In the genomic region with DNA sequence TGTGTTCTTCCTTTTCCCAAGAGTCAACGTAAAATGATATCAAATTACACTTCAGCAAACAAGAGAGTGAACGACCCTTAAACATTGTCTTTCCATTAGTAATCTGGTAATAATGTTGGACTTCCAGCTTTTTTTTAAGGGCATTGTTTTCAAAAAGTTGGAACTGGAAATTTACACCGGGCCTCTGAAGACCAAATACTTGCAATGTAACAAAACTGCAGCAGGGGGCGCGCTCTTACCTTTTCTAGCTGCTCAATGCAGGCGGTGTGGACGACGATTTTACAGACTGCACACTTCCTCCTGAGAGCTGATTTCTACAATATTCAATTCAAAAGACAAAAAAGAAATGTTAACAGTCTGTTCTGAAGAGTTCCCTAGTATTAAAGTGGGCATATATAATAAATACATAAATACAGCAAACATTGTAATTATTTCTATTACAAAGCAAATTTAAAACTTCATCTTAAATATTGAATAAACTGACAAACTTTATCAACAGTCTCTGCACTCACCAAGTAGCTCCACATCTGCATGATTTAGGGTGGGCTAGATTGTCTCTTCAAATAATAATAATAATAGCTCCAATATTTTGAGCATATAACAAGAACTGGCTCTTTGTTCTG, we compare ENCODE assay signal across 8 cellular contexts.
DNase-seq lines count a peak whose midpoint lies in the region; ATAC-seq, FAIRE-seq and TF ChIP-seq lines count a peak whose summit lies in the region.

No MANE protein-coding gene starts in this region.

- intact Hi-C loops in A673 (cut with micrococcal nuclease; ENCODE audit: unreplicated experiment) (loop anchor here (1.0 to 5.0 kb wide), 2 partner anchors 243 to 346 kb away; a partner anchor contains a TSS), kidney (cut with DNase I) (loop anchor here (5.0 kb wide), 1 partner anchor 241 kb away; no protein-coding TSS in a partner anchor)

- no TSS peak for BruUV-seq in A673 (replicated peaks; lab: Mats Ljungman, UMichigan)

- CTCF ChIA-PET in A673 (lab: Charles Lee): interaction anchor here (0.6 to 1.4 kb wide), 5 partner anchors 30 to 536 kb away, joined by 3 to 5 read pairs (median 5); no protein-coding TSS in a partner anchor

- POLR2A ChIA-PET in A673 (lab: Charles Lee; ENCODE audit: low non-redundant PET): no interaction called here

- H3K27me3 ChIP-seq in A673 (replicated peaks; ENCODE audit: insufficient read depth, low read depth, low read length, poor library complexity): no peaks in the 10 kb centered on the region

- DNase-seq in A673 (ENCODE audit: low spot score) (peak; percentile 78), NCI-H2107 treated with DMSO at 0.1 percent for 48 hours (lab: John Stamatoyannopoulos, UW; ENCODE audit: unreplicated experiment) (peak; percentile 94), cardiac fibroblast (ENCODE audit: low read depth in 2 of 2) (peak; percentile 87 to 93), kidney (peak; percentile 78)
- peak; percentile 72 to 79 for DNase-seq in stimulated activated CD4-positive, alpha-beta T cell treated with anti-CD3 and anti-CD28 coated beads, Interleukin-2, amount 100 ng/mL, for 24 hours

- peak; percentile 54 for FAIRE-seq in kidney (lab: Jason Lieb, UNC)

- no peaks in the 10 kb centered on the region for H3K9me3 ChIP-seq in A673 (ENCODE audit: low read depth, low read length, poor library complexity, severe bottlenecking)
- H3K9me3 ChIP-seq in kidney (ENCODE audit: control insufficient read depth in 1 of 2, low read length in 2 of 2): no peaks in the 10 kb centered on the region

- H3K9ac ChIP-seq in kidney (ENCODE audit: low read length in 2 of 2): no peak overlapping the region

- no peak overlapping the region for H3K27ac ChIP-seq in A673 (ENCODE audit: low read depth, low read length, poor library complexity, severe bottlenecking)
- no peak overlapping the region for H3K27ac ChIP-seq in VCaP
- no peak overlapping the region for H3K27ac ChIP-seq in kidney (ENCODE audit: low read depth in 2 of 2, low read length in 2 of 2)

- ATAC-seq in GM18502 (IDR thresholded peaks at IDR 0.05; ENCODE audit: poor library complexity, unreplicated experiment) (peak; percentile 90), HG03066 (IDR thresholded peaks at IDR 0.05; ENCODE audit: low read depth, unreplicated experiment) (peak; percentile 79)

- H3K36me3 ChIP-seq in A673 (ENCODE audit: insufficient read depth, low read length, poor library complexity, severe bottlenecking) (no peaks in the 10 kb centered on the region), kidney (ENCODE audit: control insufficient read depth in 1 of 2, insufficient read depth in 2 of 2, low read length in 2 of 2) (no peaks in the 10 kb centered on the region)

- TF ChIP-seq CTCF in A673 (conservative IDR thresholded peaks at IDR 0.05; ENCODE audit: low read depth, low read length) (peak; percentile 87), VCaP (conservative IDR thresholded peaks at IDR 0.05) (peak; percentile 94), cardiac fibroblast (IDR thresholded peaks at IDR 0.05; ENCODE audit: low read depth, low read length) (peak; percentile 74), kidney (IDR thresholded peaks at IDR 0.05; ENCODE audit: borderline replicate concordance, extremely low read depth, insufficient read depth) (peak; percentile 88)

- H3K4me1 ChIP-seq in A673 (ENCODE audit: insufficient read depth, low read length, poor library complexity, severe bottlenecking) (no peaks in the 10 kb centered on the region), kidney (ENCODE audit: control insufficient read depth in 1 of 2, insufficient read depth in 1 of 2, low read depth in 1 of 2, low read length in 2 of 2) (no peaks in the 10 kb centered on the region)

- H3K4me3 ChIP-seq in A673 (ENCODE audit: low read depth, low read length, poor library complexity, severe bottlenecking) (no peak overlapping the region), cardiac fibroblast (replicated peaks in 1 of 2; ENCODE audit: low read depth in 2 of 2, low read length in 2 of 2) (no peak overlapping the region), kidney (ENCODE audit: low read length in 2 of 2) (no peak overlapping the region)
